ENCODE assay signal across 1 cellular context in the genomic region with DNA sequence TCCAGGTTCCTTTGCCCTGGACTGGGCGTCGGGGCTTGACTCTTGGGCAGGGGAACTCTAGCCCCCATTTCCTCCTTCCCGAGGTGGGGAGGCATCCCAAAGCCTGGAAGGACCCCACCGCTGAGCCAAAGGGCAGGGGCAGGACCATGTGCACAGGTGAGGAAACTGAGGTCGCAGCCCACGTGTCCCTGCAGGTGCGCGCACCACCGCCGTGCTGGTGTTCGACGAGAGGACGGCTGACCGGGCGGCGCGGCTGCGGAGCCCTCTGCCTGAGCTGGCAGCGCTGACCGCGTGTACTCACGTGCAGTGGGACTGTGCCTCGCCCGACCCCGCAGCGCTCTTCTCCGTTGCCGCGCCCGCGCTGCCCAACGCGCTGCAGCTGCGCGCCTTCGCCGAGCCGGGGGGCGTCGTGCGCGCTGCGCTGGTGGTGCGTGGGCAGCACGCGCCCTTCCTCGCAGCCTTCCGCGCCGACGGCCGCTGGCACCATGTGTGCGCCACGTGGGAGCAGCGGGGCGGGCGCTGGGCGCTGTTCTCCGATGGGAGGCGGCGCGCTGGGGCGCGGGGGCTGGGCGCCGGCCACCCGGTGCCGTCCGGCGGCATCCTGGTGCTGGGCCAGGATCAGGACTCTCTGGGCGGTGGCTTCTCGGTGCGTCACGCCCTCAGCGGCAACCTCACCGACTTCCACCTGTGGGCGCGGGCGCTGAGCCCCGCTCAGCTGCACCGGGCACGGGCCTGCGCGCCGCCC.
TF ChIP-seq lines count a peak whose summit lies in the region.

No MANE protein-coding gene starts in this region.

TF ChIP-seq in WTC11, 78 proteins besides CTCF, POLR2A, EP300 and RAD21 (continued from another document):
- TF ChIP-seq, protein P1, sequence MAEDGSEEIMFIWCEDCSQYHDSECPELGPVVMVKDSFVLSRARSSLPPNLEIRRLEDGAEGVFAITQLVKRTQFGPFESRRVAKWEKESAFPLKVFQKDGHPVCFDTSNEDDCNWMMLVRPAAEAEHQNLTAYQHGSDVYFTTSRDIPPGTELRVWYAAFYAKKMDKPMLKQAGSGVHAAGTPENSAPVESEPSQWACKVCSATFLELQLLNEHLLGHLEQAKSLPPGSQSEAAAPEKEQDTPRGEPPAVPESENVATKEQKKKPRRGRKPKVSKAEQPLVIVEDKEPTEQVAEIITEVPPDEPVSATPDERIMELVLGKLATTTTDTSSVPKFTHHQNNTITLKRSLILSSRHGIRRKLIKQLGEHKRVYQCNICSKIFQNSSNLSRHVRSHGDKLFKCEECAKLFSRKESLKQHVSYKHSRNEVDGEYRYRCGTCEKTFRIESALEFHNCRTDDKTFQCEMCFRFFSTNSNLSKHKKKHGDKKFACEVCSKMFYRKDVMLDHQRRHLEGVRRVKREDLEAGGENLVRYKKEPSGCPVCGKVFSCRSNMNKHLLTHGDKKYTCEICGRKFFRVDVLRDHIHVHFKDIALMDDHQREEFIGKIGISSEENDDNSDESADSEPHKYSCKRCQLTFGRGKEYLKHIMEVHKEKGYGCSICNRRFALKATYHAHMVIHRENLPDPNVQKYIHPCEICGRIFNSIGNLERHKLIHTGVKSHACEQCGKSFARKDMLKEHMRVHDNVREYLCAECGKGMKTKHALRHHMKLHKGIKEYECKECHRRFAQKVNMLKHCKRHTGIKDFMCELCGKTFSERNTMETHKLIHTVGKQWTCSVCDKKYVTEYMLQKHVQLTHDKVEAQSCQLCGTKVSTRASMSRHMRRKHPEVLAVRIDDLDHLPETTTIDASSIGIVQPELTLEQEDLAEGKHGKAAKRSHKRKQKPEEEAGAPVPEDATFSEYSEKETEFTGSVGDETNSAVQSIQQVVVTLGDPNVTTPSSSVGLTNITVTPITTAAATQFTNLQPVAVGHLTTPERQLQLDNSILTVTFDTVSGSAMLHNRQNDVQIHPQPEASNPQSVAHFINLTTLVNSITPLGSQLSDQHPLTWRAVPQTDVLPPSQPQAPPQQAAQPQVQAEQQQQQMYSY (CRISPR knock-in tag; IDR thresholded peaks at IDR 0.05) = peak; percentile 73
- TF ChIP-seq E2F4 (CRISPR knock-in tag; IDR thresholded peaks at IDR 0.05; ENCODE audit: borderline replicate concordance, low read depth) (peak; percentile 79), ELF4 (CRISPR knock-in tag; IDR thresholded peaks at IDR 0.05; ENCODE audit: low read depth) (0 out of 2 replicates have a peak, but pooled peaks have one; percentile 84), ESRRA (CRISPR knock-in tag; IDR thresholded peaks at IDR 0.05; ENCODE audit: borderline replicate concordance) (peak; percentile 91), CREB1 (CRISPR knock-in tag; IDR thresholded peaks at IDR 0.05) (no peak)
- TF ChIP-seq, protein P2, sequence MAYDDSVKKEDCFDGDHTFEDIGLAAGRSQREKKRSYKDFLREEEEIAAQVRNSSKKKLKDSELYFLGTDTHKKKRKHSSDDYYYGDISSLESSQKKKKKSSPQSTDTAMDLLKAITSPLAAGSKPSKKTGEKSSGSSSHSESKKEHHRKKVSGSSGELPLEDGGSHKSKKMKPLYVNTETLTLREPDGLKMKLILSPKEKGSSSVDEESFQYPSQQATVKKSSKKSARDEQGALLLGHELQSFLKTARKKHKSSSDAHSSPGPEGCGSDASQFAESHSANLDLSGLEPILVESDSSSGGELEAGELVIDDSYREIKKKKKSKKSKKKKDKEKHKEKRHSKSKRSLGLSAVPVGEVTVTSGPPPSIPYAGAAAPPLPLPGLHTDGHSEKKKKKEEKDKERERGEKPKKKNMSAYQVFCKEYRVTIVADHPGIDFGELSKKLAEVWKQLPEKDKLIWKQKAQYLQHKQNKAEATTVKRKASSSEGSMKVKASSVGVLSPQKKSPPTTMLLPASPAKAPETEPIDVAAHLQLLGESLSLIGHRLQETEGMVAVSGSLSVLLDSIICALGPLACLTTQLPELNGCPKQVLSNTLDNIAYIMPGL (CRISPR knock-in tag; IDR thresholded peaks at IDR 0.05) = no peak
